Comparison of ENCODE assay signal across 18 cellular contexts in genomic region chr3:46133285-46133684, GRCh38.
"Had no signal": no experiment of that assay in that cellular context is flagged by ENCODE, and none has a peak within 500 bp of the region (broad histone marks: within the 10 kb centered on the region; RNA-seq: fewer than 3 reads in every experiment).

No MANE protein-coding gene starts in this region.

- H3K27ac ChIP-seq: RWPE1 had no signal

- ATAC-seq: Panc1, PC-3 had no signal

- H3K9me3 ChIP-seq: SK-N-SH had no signal

- DNase-seq: KBM-7; NCI-H1092; NCI-H1105 treated with DMSO at 0.1 percent for 48 hours; NCI-H1417 treated with DMSO at 0.1 percent for 48 hours; NCI-H187; NCI-H2029; NCI-H2081 treated with DMSO at 0.1 percent for 48 hours; NCI-H2171 treated with DMSO at 0.1 percent for 48 hours; NCI-H345; NCI-H446 treated with DMSO at 0.1 percent for 48 hours; NCI-H510A treated with DMSO at 0.1 percent for 48 hours; NCI-H526; NCI-H82; NK-92 treated with Interleukin-12 subunit alpha and Interleukin-12 subunit beta, amount 100 ng/mL, for 24 hours; PC-3; SK-N-SH had no signal
